Comparison of ENCODE assay signal across 8 cellular contexts in genomic region chr7:1175967-1176851, GRCh38. TPM values are rescaled to one million over a fixed set of nuclear protein-coding genes. Genes with fewer than 3 reads are reported as not detected.
DNase-seq lines count a peak whose midpoint lies in the region; TF ChIP-seq lines count a peak whose summit lies in the region.

No MANE protein-coding gene starts in this region.

- peaks cover 14 to 15% of the 10 kb centered on the region in 2 experiments for H3K4me1 ChIP-seq in neutrophil (ENCODE audit: control insufficient read depth in 1 of 2, insufficient read depth in 1 of 2, low read depth in 1 of 2, low read length in 1 of 2)

- no peaks in the 10 kb centered on the region for H3K27me3 ChIP-seq in neutrophil

- peak; percentile 92 for TF ChIP-seq CTCF in fibroblast of villous mesenchyme (IDR thresholded peaks at IDR 0.05; ENCODE audit: insufficient read depth, low read depth, low read length)
- peak; percentile 90 for TF ChIP-seq CTCF in neutrophil (IDR thresholded peaks at IDR 0.05)

- H3K4me3 ChIP-seq in Jurkat, Clone E6-1 (ENCODE audit: low read length): peak overlapping the region; percentile 49
- H3K4me3 ChIP-seq in fibroblast of villous mesenchyme (ENCODE audit: low read depth, low read length) (peak overlapping the region; percentile 34), neutrophil (ENCODE audit: low read depth in 1 of 2, low read length in 1 of 2) (peak overlapping the region in 1 of 2 experiments; percentile 13)

- no peaks in the 10 kb centered on the region for H3K36me3 ChIP-seq in neutrophil

- no peaks in the 10 kb centered on the region for H3K9me3 ChIP-seq in neutrophil

- DNase-seq in NCI-H187 (lab: John Stamatoyannopoulos, UW): peak; percentile 35 to 56
- no peak for DNase-seq in NCI-H187 treated with DMSO at 0.1 percent for 48 hours (lab: John Stamatoyannopoulos, UW)
- DNase-seq in Jurkat, Clone E6-1 (ENCODE audit: low read depth, low spot score): peak; percentile 51
- DNase-seq in RPMI8226: peak; percentile 85
- peak; percentile 65 to 77 for DNase-seq in activated T-helper 1 cell treated with anti-CD3 and anti-CD28 coated beads, Interleukin-2, amount 50 U/mL, for 16 hours (ENCODE audit: low read depth in 1 of 2, low spot score in 1 of 2)
- peak; percentile 80 for DNase-seq in fibroblast of villous mesenchyme (ENCODE audit: low read depth)
- DNase-seq in substantia nigra (lab: John Stamatoyannopoulos, UW): peak in 46 of 49 donors; percentile 17 to 89 (median 64)

- H3K27ac ChIP-seq in neutrophil (no peak overlapping the region), substantia nigra (ENCODE audit: low read depth, low read length, poor library complexity, severe bottlenecking) (no peak overlapping the region)

RNA-seq across cellular contexts. Expression of gene ZFAND2A, which starts 16.2 kb away (rescaled TPM):
- polyA plus RNA-seq in Jurkat, Clone E6-1 (2012; ENCODE audit: insufficient read depth, insufficient read length): 47.6 TPM
- total RNA-seq in fibroblast of villous mesenchyme: 11.7 and 17.4 TPM in 2 replicates

RNA-seq across cellular contexts. Expression of gene UNCX, which starts 56.5 kb away (rescaled TPM):
- not detected for polyA plus RNA-seq in Jurkat, Clone E6-1 (2012; ENCODE audit: insufficient read depth, insufficient read length)
- not detected in 2 replicates for total RNA-seq in fibroblast of villous mesenchyme
